In the genomic region with DNA sequence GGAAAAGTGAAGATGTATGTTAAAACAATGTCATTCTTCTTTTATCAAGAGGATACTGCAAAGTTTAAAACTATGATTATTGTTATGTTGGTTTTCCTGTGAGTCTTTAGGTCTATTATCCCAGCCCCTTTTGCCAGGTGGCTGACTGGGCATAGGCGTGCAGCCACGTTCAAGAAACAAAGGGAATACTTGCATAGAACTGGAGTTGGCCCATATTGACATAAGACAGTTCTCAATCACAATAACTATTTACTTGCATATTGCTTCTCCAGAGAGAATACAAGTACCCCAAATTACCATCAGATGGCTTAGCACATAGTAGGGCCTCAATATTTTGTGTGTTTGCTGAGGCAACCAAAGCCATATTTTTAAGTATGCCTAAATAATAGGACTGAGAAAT, we compare ENCODE assay signal across 12 cellular contexts.
DNase-seq lines count a peak whose midpoint lies in the region.
"Had no signal": no experiment of that assay in that cellular context is flagged by ENCODE, and none has a peak within 500 bp of the region (broad histone marks: within the 10 kb centered on the region; RNA-seq: fewer than 3 reads in every experiment).

No MANE protein-coding gene starts in this region.

- H3K27ac ChIP-seq in HUES48 (ENCODE audit: low read depth, low read length): peak overlapping the region; percentile 79
- H3K27ac ChIP-seq in iPS-18a (ENCODE audit: low read length): no peak overlapping the region
- no peak overlapping the region for H3K27ac ChIP-seq in SJCRH30
- H3K27ac ChIP-seq: A549, BLaER1 had no signal

- H3K9ac ChIP-seq in HUES48 (ENCODE audit: low read depth, low read length): peak overlapping the region; percentile 53; the same call in 1 of the 2 replicates
- H3K9ac ChIP-seq in iPS-18a (ENCODE audit: low read length): peak overlapping the region; percentile 4
- H3K9ac ChIP-seq: BLaER1 had no signal

- H3K9me3 ChIP-seq in HUES48 (ENCODE audit: control insufficient read depth, insufficient read depth, low read length): no peaks in the 10 kb centered on the region
- no peaks in the 10 kb centered on the region for H3K9me3 ChIP-seq in iPS-18a (ENCODE audit: control insufficient read depth, low read depth, low read length)
- no peaks in the 10 kb centered on the region for H3K9me3 ChIP-seq in SJCRH30 (replicated peaks)
- H3K9me3 ChIP-seq: A549, BLaER1 had no signal

- H3K4me3 ChIP-seq in HUES48 (ENCODE audit: low read depth, low read length) (no peak overlapping the region; the same call in 1 of the 2 replicates), iPS-18a (ENCODE audit: low read length) (no peak overlapping the region), SJCRH30 (no peak overlapping the region)
- H3K4me3 ChIP-seq: A549, BLaER1 had no signal

- H3K4me1 ChIP-seq in HUES48 (ENCODE audit: control insufficient read depth, insufficient read depth, low read length): peaks cover 62% of the 10 kb centered on the region
- H3K4me1 ChIP-seq in iPS-18a (ENCODE audit: control insufficient read depth, low read depth, low read length): peaks cover 27% of the 10 kb centered on the region
- H3K4me1 ChIP-seq in SJCRH30: no peaks in the 10 kb centered on the region
- H3K4me1 ChIP-seq: BLaER1 had no signal

- no peaks in the 10 kb centered on the region for H3K36me3 ChIP-seq in HUES48 (ENCODE audit: control insufficient read depth, insufficient read depth, low read length)
- no peaks in the 10 kb centered on the region for H3K36me3 ChIP-seq in iPS-18a (ENCODE audit: control insufficient read depth, low read depth, low read length)
- no peaks in the 10 kb centered on the region for H3K36me3 ChIP-seq in SJCRH30
- H3K36me3 ChIP-seq: BLaER1 had no signal

- H3K27me3 ChIP-seq in HUES48 (ENCODE audit: control insufficient read depth, insufficient read depth, low read length): no peaks in the 10 kb centered on the region
- no peaks in the 10 kb centered on the region for H3K27me3 ChIP-seq in iPS-18a (ENCODE audit: control insufficient read depth, insufficient read depth, low read length)
- no peaks in the 10 kb centered on the region for H3K27me3 ChIP-seq in SJCRH30
- H3K27me3 ChIP-seq: BLaER1 had no signal

- DNase-seq in NCI-H69 (lab: John Stamatoyannopoulos, UW) (peak; percentile 47), COR-L47 (lab: John Stamatoyannopoulos, UW) (no peak), SJCRH30 (no peak), AML-193 (lab: John Stamatoyannopoulos, UW) (no peak)
- DNase-seq: Calu3; CD4-positive, CD25-positive, alpha-beta regulatory T cell; DMS 273 treated with DMSO at 0.1 percent for 48 hours; KBM-7 had no signal
